In the genomic region with DNA sequence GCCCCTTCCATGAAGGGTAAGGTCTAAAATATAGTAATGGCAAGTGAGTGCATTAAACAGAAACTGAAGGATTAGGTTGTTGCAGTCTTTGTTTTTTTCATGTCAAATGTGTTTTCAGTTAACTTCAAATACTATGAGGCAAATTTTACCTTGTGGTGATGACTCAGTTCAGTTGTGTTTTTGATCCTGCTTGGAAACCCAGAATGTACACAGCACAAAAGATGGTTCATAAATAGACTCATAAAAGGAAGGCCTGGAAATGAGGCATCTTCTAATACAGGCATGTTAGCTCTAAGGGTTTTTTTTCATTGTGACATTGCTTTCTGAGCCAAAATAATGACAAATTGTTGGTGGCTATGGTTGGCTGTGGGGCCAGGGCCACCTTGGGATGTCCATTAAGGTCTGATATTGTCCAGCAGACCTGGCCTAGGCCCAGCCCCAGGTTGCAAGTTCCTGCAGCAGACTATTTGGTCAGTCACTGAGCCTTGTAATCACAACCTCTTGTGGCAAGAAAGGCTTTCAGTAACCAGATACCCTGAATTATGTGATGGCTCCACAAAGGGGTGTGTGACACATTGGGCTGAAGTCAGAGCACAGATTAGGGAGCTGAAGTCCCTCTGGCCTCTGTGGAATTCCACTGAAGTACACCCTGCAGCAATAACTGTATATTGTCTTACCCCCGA, we compare ENCODE assay signal across 1 cellular context.
TF ChIP-seq lines count a peak whose summit lies in the region.

No MANE protein-coding gene starts in this region.

TF ChIP-seq in WTC11, 78 proteins besides CTCF, POLR2A, EP300 and RAD21 (continued from another document):
- TF ChIP-seq, protein P1, sequence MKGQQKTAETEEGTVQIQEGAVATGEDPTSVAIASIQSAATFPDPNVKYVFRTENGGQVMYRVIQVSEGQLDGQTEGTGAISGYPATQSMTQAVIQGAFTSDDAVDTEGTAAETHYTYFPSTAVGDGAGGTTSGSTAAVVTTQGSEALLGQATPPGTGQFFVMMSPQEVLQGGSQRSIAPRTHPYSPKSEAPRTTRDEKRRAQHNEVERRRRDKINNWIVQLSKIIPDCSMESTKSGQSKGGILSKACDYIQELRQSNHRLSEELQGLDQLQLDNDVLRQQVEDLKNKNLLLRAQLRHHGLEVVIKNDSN (CRISPR knock-in tag; IDR thresholded peaks at IDR 0.05): no peak
- TF ChIP-seq, protein P2, sequence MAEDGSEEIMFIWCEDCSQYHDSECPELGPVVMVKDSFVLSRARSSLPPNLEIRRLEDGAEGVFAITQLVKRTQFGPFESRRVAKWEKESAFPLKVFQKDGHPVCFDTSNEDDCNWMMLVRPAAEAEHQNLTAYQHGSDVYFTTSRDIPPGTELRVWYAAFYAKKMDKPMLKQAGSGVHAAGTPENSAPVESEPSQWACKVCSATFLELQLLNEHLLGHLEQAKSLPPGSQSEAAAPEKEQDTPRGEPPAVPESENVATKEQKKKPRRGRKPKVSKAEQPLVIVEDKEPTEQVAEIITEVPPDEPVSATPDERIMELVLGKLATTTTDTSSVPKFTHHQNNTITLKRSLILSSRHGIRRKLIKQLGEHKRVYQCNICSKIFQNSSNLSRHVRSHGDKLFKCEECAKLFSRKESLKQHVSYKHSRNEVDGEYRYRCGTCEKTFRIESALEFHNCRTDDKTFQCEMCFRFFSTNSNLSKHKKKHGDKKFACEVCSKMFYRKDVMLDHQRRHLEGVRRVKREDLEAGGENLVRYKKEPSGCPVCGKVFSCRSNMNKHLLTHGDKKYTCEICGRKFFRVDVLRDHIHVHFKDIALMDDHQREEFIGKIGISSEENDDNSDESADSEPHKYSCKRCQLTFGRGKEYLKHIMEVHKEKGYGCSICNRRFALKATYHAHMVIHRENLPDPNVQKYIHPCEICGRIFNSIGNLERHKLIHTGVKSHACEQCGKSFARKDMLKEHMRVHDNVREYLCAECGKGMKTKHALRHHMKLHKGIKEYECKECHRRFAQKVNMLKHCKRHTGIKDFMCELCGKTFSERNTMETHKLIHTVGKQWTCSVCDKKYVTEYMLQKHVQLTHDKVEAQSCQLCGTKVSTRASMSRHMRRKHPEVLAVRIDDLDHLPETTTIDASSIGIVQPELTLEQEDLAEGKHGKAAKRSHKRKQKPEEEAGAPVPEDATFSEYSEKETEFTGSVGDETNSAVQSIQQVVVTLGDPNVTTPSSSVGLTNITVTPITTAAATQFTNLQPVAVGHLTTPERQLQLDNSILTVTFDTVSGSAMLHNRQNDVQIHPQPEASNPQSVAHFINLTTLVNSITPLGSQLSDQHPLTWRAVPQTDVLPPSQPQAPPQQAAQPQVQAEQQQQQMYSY (CRISPR knock-in tag; IDR thresholded peaks at IDR 0.05): no peak
- TF ChIP-seq ZNF671 (CRISPR knock-in tag; IDR thresholded peaks at IDR 0.05): no peak
- TF ChIP-seq, protein P3, sequence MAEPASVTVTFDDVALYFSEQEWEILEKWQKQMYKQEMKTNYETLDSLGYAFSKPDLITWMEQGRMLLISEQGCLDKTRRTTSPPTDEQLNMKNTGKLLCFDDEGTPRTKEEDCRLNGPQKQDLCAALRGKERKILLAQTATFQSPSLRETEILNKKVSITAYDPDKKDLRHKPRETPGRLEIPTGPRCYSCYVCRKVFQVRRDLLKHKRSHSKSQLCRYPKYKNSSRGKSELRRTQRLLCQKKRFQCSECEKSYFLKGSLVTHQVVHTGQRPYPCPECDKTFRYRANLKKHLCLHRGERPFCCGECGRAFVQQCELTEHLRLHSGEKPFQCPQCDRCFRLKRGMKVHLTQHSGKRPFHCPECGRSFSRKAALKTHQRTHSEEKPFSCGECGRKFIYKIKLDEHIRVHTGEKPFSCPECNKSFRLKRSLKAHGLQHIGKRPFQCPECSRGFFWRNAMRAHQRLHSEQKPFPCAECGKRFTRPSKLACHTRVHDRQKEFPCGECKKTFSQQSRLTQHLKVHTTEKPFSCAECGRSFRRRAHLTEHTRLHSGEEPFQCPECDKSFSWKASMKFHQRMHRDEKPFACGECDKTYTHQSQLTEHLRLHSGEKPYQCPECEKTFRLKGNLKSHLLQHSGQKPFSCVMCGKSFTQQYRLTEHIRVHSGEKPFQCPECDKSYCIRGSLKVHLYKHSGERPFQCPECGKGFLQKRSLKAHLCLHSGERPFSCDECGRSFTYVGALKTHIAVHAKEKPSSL (CRISPR knock-in tag; conservative IDR thresholded peaks at IDR 0.05): no peak
- no peak for TF ChIP-seq CBFB (CRISPR knock-in tag; IDR thresholded peaks at IDR 0.05; ENCODE audit: low read depth)
- no peak for TF ChIP-seq TP53 (CRISPR knock-in tag; IDR thresholded peaks at IDR 0.05)
